ENCODE assay signal across 28 cellular contexts in genomic region chr9:136077491-136077890, GRCh38. TPM values are rescaled to one million over a fixed set of nuclear protein-coding genes. Genes with fewer than 3 reads are reported as not detected.
DNase-seq lines count a peak whose midpoint lies in the region.
"Had no signal": no experiment of that assay in that cellular context is flagged by ENCODE, and none has a peak within 500 bp of the region (broad histone marks: within the 10 kb centered on the region; RNA-seq: fewer than 3 reads in every experiment).

No MANE protein-coding gene starts in this region.

- DNase-seq in H7 (peak; percentile 40), adipocyte (ENCODE audit: low read depth) (peak; percentile 36), SHP77 (lab: John Stamatoyannopoulos, UW) (no peak), NCI-H1417 treated with DMSO at 0.1 percent for 48 hours (lab: John Stamatoyannopoulos, UW) (no peak), DMS79 (lab: John Stamatoyannopoulos, UW) (no peak), DMS53 (lab: John Stamatoyannopoulos, UW) (no peak)
- DNase-seq: activated CD4-positive, alpha-beta T cell treated with anti-CD3 and anti-CD28 coated beads, Interleukin-2, amount 50 U/mL, for 48 hours; activated CD4-positive, CD25-positive, alpha-beta regulatory T cell treated with anti-CD3 and anti-CD28 coated beads, Interleukin-2, amount 50 U/mL, for 72 hours; activated naive CD4-positive, alpha-beta T cell treated with anti-CD3 and anti-CD28 coated beads for 36 hours; activated T-cell treated with anti-CD3 and anti-CD28 coated beads, Interleukin-2, amount 50 U/mL, for 48 hours; amniotic stem cell; COR-L47; effector CD4-positive, alpha-beta T cell; immature natural killer cell; IMR-90; left lung; mesenchymal stem cell; NCI-H1694; NCI-H446 treated with DMSO at 0.1 percent for 48 hours; NCI-H774; stimulated activated CD4-positive, alpha-beta T cell treated with anti-CD3 and anti-CD28 coated beads, Interleukin-4, amount 100 ng/mL, for 24 hours; T-helper 17 cell had no signal

- H3K4me2 ChIP-seq in BLaER1 treated with 17β-estradiol and CSF1 and Interleukin-3, amounts not matched to agents 10 nM and 100 nM, result peak overlapping the region in 9 of 11 experiments; percentile 40 to 94 (median 84); a peak in 17 of 22 replicates
- H3K4me2 ChIP-seq: BLaER1 had no signal

- H3K27ac ChIP-seq in BLaER1 treated with 17β-estradiol and CSF1 and Interleukin-3, amounts not matched to agents 10 nM and 100 nM, result peak overlapping the region in 9 of 11 experiments; percentile 2 to 76 (median 66); a peak in 12 of 22 replicates
- peak overlapping the region; percentile 52 for H3K27ac ChIP-seq in muscle layer of colon (ENCODE audit: low read depth, low read length)
- H3K27ac ChIP-seq: BLaER1, psoas muscle had no signal

- peaks cover 0 to 30% (median 0%) of the 10 kb centered on the region in 11 experiments; a peak in 4 of 22 replicates for H3K36me3 ChIP-seq in BLaER1 treated with 17β-estradiol and CSF1 and Interleukin-3, amounts not matched to agents 10 nM and 100 nM
- no peaks in the 10 kb centered on the region for H3K36me3 ChIP-seq in H7 (replicated peaks; ENCODE audit: control insufficient read depth, insufficient read depth, low read length)
- H3K36me3 ChIP-seq in adipocyte (ENCODE audit: control insufficient read depth, insufficient read depth, low read length, severe bottlenecking), result no peaks in the 10 kb centered on the region
- H3K36me3 ChIP-seq in muscle layer of colon (ENCODE audit: insufficient read depth, low read length), result no peaks in the 10 kb centered on the region
- H3K36me3 ChIP-seq: BLaER1, HAP-1 had no signal

- peaks cover 0 to 78% (median 0%) of the 10 kb centered on the region in 11 experiments; a peak in 6 of 22 replicates for H4K20me1 ChIP-seq in BLaER1 treated with 17β-estradiol and CSF1 and Interleukin-3, amounts not matched to agents 10 nM and 100 nM
- H4K20me1 ChIP-seq: BLaER1 had no signal

- no peak overlapping the region for H3K4me3 ChIP-seq in BLaER1 treated with 17β-estradiol and CSF1 and Interleukin-3, amounts not matched to agents 10 nM and 100 nM
- H3K4me3 ChIP-seq in H7 (ENCODE audit: insufficient read depth, low read depth, low read length) (no peak overlapping the region), adipocyte (ENCODE audit: low read length) (no peak overlapping the region), muscle layer of colon (ENCODE audit: low read depth in 1 of 2, low read length in 2 of 2) (no peak overlapping the region)
- H3K4me3 ChIP-seq: BLaER1, HAP-1, left lung, psoas muscle, tibial nerve had no signal

- no peaks in the 10 kb centered on the region for H3K9me3 ChIP-seq in BLaER1 treated with 17β-estradiol and CSF1 and Interleukin-3, amounts not matched to agents 10 nM and 100 nM (replicated peaks in 1 of 11)
- H3K9me3 ChIP-seq in adipocyte (ENCODE audit: control insufficient read depth, low read length) (no peaks in the 10 kb centered on the region), muscle layer of colon (ENCODE audit: low read length) (no peaks in the 10 kb centered on the region)
- H3K9me3 ChIP-seq: BLaER1, HAP-1, left lung, psoas muscle, tibial nerve had no signal

- H3K4me1 ChIP-seq in BLaER1 treated with 17β-estradiol and CSF1 and Interleukin-3, amounts not matched to agents 10 nM and 100 nM, result peaks cover 43 to 80% (median 76%) of the 10 kb centered on the region in 10 experiments
- H3K4me1 ChIP-seq in adipocyte (ENCODE audit: control insufficient read depth, insufficient read depth, low read length) (peaks cover 20% of the 10 kb centered on the region), muscle layer of colon (ENCODE audit: insufficient read depth, low read length) (peaks cover 63% of the 10 kb centered on the region)
- H3K4me1 ChIP-seq: HAP-1 had no signal

- H3K9ac ChIP-seq in BLaER1 treated with 17β-estradiol and CSF1 and Interleukin-3, amounts not matched to agents 10 nM and 100 nM, result peak overlapping the region in 4 of 11 experiments; percentile 18 to 67 (median 40); a peak in 3 of 22 replicates
- H3K9ac ChIP-seq in adipocyte (ENCODE audit: low read length) (no peak overlapping the region), muscle layer of colon (ENCODE audit: low read length) (no peak overlapping the region)
- H3K9ac ChIP-seq: BLaER1 had no signal

- H3K27me3 ChIP-seq in BLaER1 treated with 17β-estradiol and CSF1 and Interleukin-3, amounts not matched to agents 10 nM and 100 nM, result peaks cover 0 to 10% (median 0%) of the 10 kb centered on the region in 11 experiments; a peak in 3 of 22 replicates
- H3K27me3 ChIP-seq in H7 (ENCODE audit: control insufficient read depth, insufficient read depth, low read length) (no peaks in the 10 kb centered on the region), adipocyte (replicated peaks; ENCODE audit: control insufficient read depth, insufficient read depth, low read length) (no peaks in the 10 kb centered on the region), muscle layer of colon (ENCODE audit: control insufficient read depth in 1 of 2, insufficient read depth in 2 of 2, low read length in 2 of 2) (no peaks in the 10 kb centered on the region)
- H3K27me3 ChIP-seq: BLaER1, left lung, tibial nerve had no signal

RNA-seq across cellular contexts. Expression of gene NACC2, which starts 17.6 kb away (rescaled TPM):
- total RNA-seq in H7 (2014; rRNA removed; shearing (Covaris generic)), result 16.6 and 19.3 TPM in 2 replicates

RNA-seq across cellular contexts. Expression of gene TMEM250, which starts 41.2 kb away (rescaled TPM):
- 50.7 and 66.1 TPM in 2 replicates for total RNA-seq in H7 (2014; rRNA removed; shearing (Covaris generic))

Comparison
In these comparisons a context has a peak if more than half of its experiments do, and no peak if none do; other contexts are left out.
1. DNase-seq: peak in H7 (single experiment) and adipocyte (single experiment); none in SHP77 (0 of 2), NCI-H1417 treated with DMSO at 0.1 percent for 48 hours (single experiment), DMS79 (single experiment) and DMS53 (single experiment).